In genomic region chr6:15088904-15089568, GRCh38 we compare ENCODE assay signal across 15 cellular contexts.
A peak's percentile ranks its signal among the peaks of the same experiment; 100 is the strongest.
DNase-seq lines count a peak whose midpoint lies in the region; ATAC-seq and TF ChIP-seq lines count a peak whose summit lies in the region.
"Had no signal": no experiment of that assay in that cellular context is flagged by ENCODE, and none has a peak within 500 bp of the region (broad histone marks: within the 10 kb centered on the region; RNA-seq: fewer than 3 reads in every experiment).

No MANE protein-coding gene starts in this region.

- H3K4me3 ChIP-seq in skin epidermis (no peak overlapping the region), A673 (ENCODE audit: low read depth, low read length, poor library complexity, severe bottlenecking) (no peak overlapping the region)
- H3K4me3 ChIP-seq: BLaER1, thoracic aorta had no signal

- no peak for TF ChIP-seq CTCF in A673 (conservative IDR thresholded peaks at IDR 0.05; ENCODE audit: low read depth, low read length)

- H3K27ac ChIP-seq in skin epidermis = peak overlapping the region in 18 of 21 experiments; percentile 11 to 80 (median 68)
- no peak overlapping the region for H3K27ac ChIP-seq in A673 (ENCODE audit: low read depth, low read length, poor library complexity, severe bottlenecking)
- H3K27ac ChIP-seq: BLaER1, thoracic aorta had no signal

- H3K4me1 ChIP-seq in A673 (ENCODE audit: insufficient read depth, low read length, poor library complexity, severe bottlenecking) = peaks cover 10% of the 10 kb centered on the region

- intact Hi-C loops in A673 (cut with micrococcal nuclease; ENCODE audit: unreplicated experiment) = no loop called here

- no peaks in the 10 kb centered on the region for H3K27me3 ChIP-seq in A673 (replicated peaks; ENCODE audit: insufficient read depth, low read depth, low read length, poor library complexity)
- H3K27me3 ChIP-seq: BLaER1 had no signal

- CTCF ChIA-PET in A673 (lab: Charles Lee) = no interaction called here

- DNase-seq in Daoy (ENCODE audit: low read depth) (peak; percentile 41), NCI-H510A (lab: John Stamatoyannopoulos, UW) (peak; percentile 13), islet precursor cell (peak; percentile 77), A673 (ENCODE audit: low spot score) (no peak)
- DNase-seq in activated naive CD4-positive, alpha-beta T cell treated with anti-CD3 and anti-CD28 coated beads, Interleukin-2, amount 50 U/mL, for 16 hours = no peak
- DNase-seq: activated CD8-positive, alpha-beta memory T cell treated with anti-CD3 and anti-CD28 coated beads for 24 hours; DND-41; stimulated activated CD4-positive, alpha-beta T cell treated with anti-CD3 and anti-CD28 coated beads, Interleukin-4, amount 100 ng/mL, for 24 hours; stimulated activated CD8-positive, alpha-beta memory T cell treated with anti-CD3 and anti-CD28 coated beads, Interleukin-4, amount 100 ng/mL, for 48 hours had no signal

- ATAC-seq in GM21825 (IDR thresholded peaks at IDR 0.05; ENCODE audit: unreplicated experiment) = no peak
- ATAC-seq: activated T-helper 17 cell treated with anti-CD3 and anti-CD28 coated beads, Interleukin-2, amount 50 U/mL, for 72 hours; WTC11 had no signal

- POLR2A ChIA-PET in A673 (lab: Charles Lee; ENCODE audit: low non-redundant PET) = no interaction called here

- no peaks in the 10 kb centered on the region for H3K9me3 ChIP-seq in A673 (ENCODE audit: low read depth, low read length, poor library complexity, severe bottlenecking)
- H3K9me3 ChIP-seq: BLaER1, thoracic aorta had no signal

- H3K36me3 ChIP-seq in A673 (ENCODE audit: insufficient read depth, low read length, poor library complexity, severe bottlenecking) = no peaks in the 10 kb centered on the region
- H3K36me3 ChIP-seq: BLaER1, thoracic aorta had no signal

- no TSS peak for BruUV-seq in A673 (replicated peaks; lab: Mats Ljungman, UMichigan)

Comparison
In these comparisons a context has a peak if more than half of its experiments do, and no peak if none do; other contexts are left out.
1. DNase-seq: peak in Daoy (single experiment), NCI-H510A (single experiment) and islet precursor cell (single experiment); none in A673 (single experiment) and activated naive CD4-positive, alpha-beta T cell treated with anti-CD3 and anti-CD28 coated beads, Interleukin-2, amount 50 U/mL, for 16 hours (single experiment).